Comparison of ENCODE assay signal across 9 cellular contexts in the genomic region with DNA sequence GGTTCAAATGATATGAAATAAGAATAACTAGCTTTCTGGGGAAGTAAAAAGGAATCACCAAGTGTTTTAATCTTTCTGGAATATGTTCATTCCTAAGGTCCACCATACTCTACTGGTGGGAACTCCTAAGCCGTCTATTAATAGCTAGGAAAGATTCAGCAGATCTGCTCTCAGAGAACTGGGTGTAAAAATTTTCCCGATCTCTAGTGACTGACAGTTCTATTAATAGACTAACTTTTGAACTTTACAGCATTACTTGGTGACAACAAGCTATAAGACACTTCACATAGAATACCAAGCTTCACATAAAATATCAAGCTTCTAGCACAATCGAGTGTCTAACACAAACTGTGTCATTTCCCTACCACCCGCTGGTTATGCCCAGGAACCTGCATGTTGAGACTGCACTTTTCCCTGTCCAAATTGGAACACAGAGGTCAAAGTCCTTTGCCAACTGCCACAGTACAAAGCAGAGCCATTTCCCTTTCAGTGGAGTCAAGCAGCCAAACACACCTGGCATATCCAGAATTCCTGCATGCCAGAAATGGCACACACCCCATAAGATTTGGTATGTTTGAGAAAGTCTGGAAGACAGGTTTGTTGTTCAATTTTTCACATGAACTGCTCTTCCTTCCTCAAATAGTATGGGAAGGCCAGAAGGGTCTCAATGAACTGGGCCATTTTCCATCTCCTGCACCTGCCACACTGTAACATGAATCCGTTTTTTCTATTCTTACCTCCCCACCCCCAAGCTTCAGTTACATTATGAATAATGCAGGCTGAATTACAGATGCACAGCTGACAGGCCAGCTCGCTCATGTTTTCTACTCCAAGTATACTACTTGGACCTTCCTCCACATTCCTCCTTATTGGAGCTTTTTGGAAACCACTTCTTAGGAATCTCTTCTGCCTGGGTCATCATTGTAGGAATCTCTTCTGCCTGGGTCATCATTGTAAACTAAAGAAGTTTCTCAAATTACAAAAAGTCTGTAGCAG. TPM values are rescaled to one million over a fixed set of nuclear protein-coding genes. Genes with fewer than 3 reads are reported as not detected.
DNase-seq lines count a peak whose midpoint lies in the region; ATAC-seq, FAIRE-seq and TF ChIP-seq lines count a peak whose summit lies in the region.
"Had no signal": no experiment of that assay in that cellular context is flagged by ENCODE, and none has a peak within 500 bp of the region (broad histone marks: within the 10 kb centered on the region; RNA-seq: fewer than 3 reads in every experiment).

No MANE protein-coding gene starts in this region.

- no peak for ATAC-seq in GM18867 (IDR thresholded peaks at IDR 0.05; ENCODE audit: unreplicated experiment)

- no peak overlapping the region for H3K4me3 Mint-ChIP-seq in activated T-cell treated with anti-CD3 and anti-CD28 coated beads, Interleukin-2, amount 50 U/mL, for 24 hours

- H3K27me3 ChIP-seq in small intestine (ENCODE audit: control insufficient read depth in 2 of 2, insufficient read depth in 2 of 2, low read length in 2 of 2): no peaks in the 10 kb centered on the region

- FAIRE-seq in small intestine (lab: Jason Lieb, UNC) (no peak), H54 (lab: Jason Lieb, UNC) (no peak)

- peaks cover 75% of the 10 kb centered on the region for H3K4me1 Mint-ChIP-seq in activated T-cell treated with anti-CD3 and anti-CD28 coated beads, Interleukin-2, amount 50 U/mL, for 24 hours (ENCODE audit: low read depth)

- no peak for TF ChIP-seq POLR2A in H54 (IDR thresholded peaks at IDR 0.05; ENCODE audit: low read depth, low read length)

- WGBS in small intestine, 3 donors: 10 to 50% (median 26%) methylated on average over 6 of the region's 6 CpGs

- H3K36me3 Mint-ChIP-seq in activated T-cell treated with anti-CD3 and anti-CD28 coated beads, Interleukin-2, amount 50 U/mL, for 24 hours (ENCODE audit: low read depth): peaks cover 77% of the 10 kb centered on the region

- H3K4me3 ChIP-seq in fibroblast of villous mesenchyme (ENCODE audit: low read depth, low read length) (no peak overlapping the region), small intestine (ENCODE audit: low read depth in 1 of 2, low read length in 2 of 2) (no peak overlapping the region)

- H3K27me3 Mint-ChIP-seq in activated T-cell treated with anti-CD3 and anti-CD28 coated beads, Interleukin-2, amount 50 U/mL, for 24 hours: no peaks in the 10 kb centered on the region

- no peak for DNase-seq in activated T-cell treated with anti-CD3 and anti-CD28 coated beads, Interleukin-2, amount 50 U/mL, for 24 hours
- DNase-seq in activated T-cell treated with anti-CD3 and anti-CD28 coated beads, Interleukin-2, amount 50 U/mL, for 48 hours: no peak
- DNase-seq in NCI-H526 treated with DMSO at 0.1 percent for 48 hours (lab: John Stamatoyannopoulos, UW) (peak; percentile 96), fibroblast of villous mesenchyme (ENCODE audit: low read depth) (peak; percentile 33), small intestine (peak; percentile 94), H54 (ENCODE audit: insufficient read length, low spot score) (no peak)
- DNase-seq in effector CD8-positive, alpha-beta T cell (lab: John Stamatoyannopoulos, UW): no peak

- H3K36me3 ChIP-seq in small intestine (ENCODE audit: control insufficient read depth in 2 of 2, insufficient read depth in 2 of 2, low read length in 2 of 2): peaks cover 2 to 19% of the 10 kb centered on the region in 2 donors

- peak overlapping the region; percentile 70 to 80 for H3K27ac ChIP-seq in small intestine (ENCODE audit: low read depth in 1 of 2, low read length in 1 of 2)
- H3K27ac ChIP-seq: C4-2B had no signal

- peaks cover 4 to 24% of the 10 kb centered on the region in 2 donors for H3K4me1 ChIP-seq in small intestine (ENCODE audit: control insufficient read depth in 2 of 2, insufficient read depth in 1 of 2, low read depth in 1 of 2, low read length in 1 of 2)

- H3K27ac Mint-ChIP-seq in activated T-cell treated with anti-CD3 and anti-CD28 coated beads, Interleukin-2, amount 50 U/mL, for 24 hours: peak overlapping the region; percentile 48

- H3K9me3 ChIP-seq in small intestine (ENCODE audit: control insufficient read depth, low read depth): no peaks in the 10 kb centered on the region

- H3K9me3 Mint-ChIP-seq in activated T-cell treated with anti-CD3 and anti-CD28 coated beads, Interleukin-2, amount 50 U/mL, for 24 hours: no peaks in the 10 kb centered on the region

- TF ChIP-seq CTCF in fibroblast of villous mesenchyme (IDR thresholded peaks at IDR 0.05; ENCODE audit: insufficient read depth, low read depth, low read length): no peak

RNA-seq across cellular contexts. Expression of gene OSBP, which starts 3.7 kb away (rescaled TPM):
- 34.8 and 44.0 TPM in 2 replicates for total RNA-seq in fibroblast of villous mesenchyme
- polyA plus RNA-seq in small intestine: 10 to 100 TPM; 22.2 to 27.3 (median 25.9) TPM

RNA-seq across cellular contexts. Expression of gene PATL1, which starts 57.0 kb away (rescaled TPM):
- total RNA-seq in fibroblast of villous mesenchyme: 15.5 and 17.1 TPM in 2 replicates
- 10 to 100 TPM; 14.5 to 22.3 (median 15.7) TPM for polyA plus RNA-seq in small intestine

Comparison
In these comparisons a context has a peak if more than half of its experiments do, and no peak if none do; other contexts are left out.
1. DNase-seq: peak in NCI-H526 treated with DMSO at 0.1 percent for 48 hours (single experiment), fibroblast of villous mesenchyme (single experiment) and small intestine (single experiment); none in activated T-cell treated with anti-CD3 and anti-CD28 coated beads, Interleukin-2, amount 50 U/mL, for 24 hours (single experiment), activated T-cell treated with anti-CD3 and anti-CD28 coated beads, Interleukin-2, amount 50 U/mL, for 48 hours (0 of 2), effector CD8-positive, alpha-beta T cell (single experiment) and H54 (single experiment).